8 cellular contexts compared by ENCODE assay signal in genomic region chr2:234500394-234501006, GRCh38.
A peak's percentile ranks its signal among the peaks of the same experiment; 100 is the strongest.
DNase-seq lines count a peak whose midpoint lies in the region; ATAC-seq and TF ChIP-seq lines count a peak whose summit lies in the region.

No MANE protein-coding gene starts in this region.

- ATAC-seq in GM21825 (IDR thresholded peaks at IDR 0.05; ENCODE audit: unreplicated experiment), result peak; percentile 38
- ATAC-seq in HG03378 (IDR thresholded peaks at IDR 0.05; ENCODE audit: unreplicated experiment), result no peak

- H3K9me3 ChIP-seq in Loucy (ENCODE audit: insufficient read depth, low read depth, low read length), result no peaks in the 10 kb centered on the region

- peaks cover 9% of the 10 kb centered on the region for H3K79me2 ChIP-seq in Loucy (ENCODE audit: insufficient read depth, low read length)

- no peak overlapping the region for H3K9ac ChIP-seq in Loucy (ENCODE audit: low read depth, low read length, poor library complexity, severe bottlenecking)

- no peak overlapping the region for H3K4me3 ChIP-seq in Loucy (ENCODE audit: low read length, poor library complexity, severe bottlenecking)

- DNase-seq in ELR (ENCODE audit: low read depth) (peak; percentile 75), T-helper 1 cell (peak; percentile 50 to 87 (median 64)), astrocyte of the hippocampus (ENCODE audit: low read depth, low spot score) (peak; percentile 71), inferior parietal cortex (ENCODE audit: extremely low spot score) (peak; percentile 73)
- DNase-seq in stimulated activated CD4-positive, alpha-beta T cell treated with anti-CD3 and anti-CD28 coated beads, TNF-alpha, amount 100 ng/mL, for 1 hour (ENCODE audit: low read depth in 3 of 3, low spot score in 1 of 3), result peak; percentile 42 to 58 (median 57)

- H3K4me1 ChIP-seq in Loucy (ENCODE audit: insufficient read depth, low read length, poor library complexity, severe bottlenecking), result peaks cover 3% of the 10 kb centered on the region

- no peak overlapping the region for H2AFZ ChIP-seq in Loucy (ENCODE audit: low read length)

- no peak overlapping the region for H3K4me2 ChIP-seq in Loucy (ENCODE audit: low read depth, low read length, poor library complexity, severe bottlenecking)

- H3K9me2 ChIP-seq in Loucy (replicated peaks; ENCODE audit: low read depth, low read length), result no peaks in the 10 kb centered on the region

- peaks cover 5% of the 10 kb centered on the region; the same call in 1 of the 2 replicates for H3F3A ChIP-seq in Loucy (ENCODE audit: low read depth)

- peaks cover 4% of the 10 kb centered on the region for H4K20me1 ChIP-seq in Loucy (ENCODE audit: insufficient read depth, low read length, poor library complexity, severe bottlenecking)

- H3K27me3 ChIP-seq in Loucy (ENCODE audit: insufficient read depth, low read length, poor library complexity, severe bottlenecking), result no peaks in the 10 kb centered on the region

- peak; percentile 91 for TF ChIP-seq CTCF in Loucy (conservative IDR thresholded peaks at IDR 0.05; ENCODE audit: low read length)

- no peaks in the 10 kb centered on the region for H3K36me3 ChIP-seq in Loucy (ENCODE audit: insufficient read depth, low read length)
